In genomic region chr6:109690373-109690739, GRCh38 we compare ENCODE assay signal across 8 cellular contexts. TPM values are rescaled to one million over a fixed set of nuclear protein-coding genes. Genes with fewer than 3 reads are reported as not detected.
A peak's percentile ranks its signal among the peaks of the same experiment; 100 is the strongest.
DNase-seq lines count a peak whose midpoint lies in the region; ATAC-seq and TF ChIP-seq lines count a peak whose summit lies in the region.

No MANE protein-coding gene starts in this region.

- peaks cover 0 to 43% of the 10 kb centered on the region in 2 donors for H3K4me1 ChIP-seq in left lung

- intact Hi-C loops in left lung (cut with DNase I): no loop called here

- H3K4me3 ChIP-seq in GM08714 (ENCODE audit: low read length) (peak overlapping the region; percentile 98), HFF-Myc (replicated peaks; ENCODE audit: low read depth, low read length) (peak overlapping the region; percentile 87), NB4 (ENCODE audit: low read depth, low read length) (peak overlapping the region; percentile 94), left lung (peak overlapping the region; percentile 78 to 83)

- H3K27me3 ChIP-seq in left lung: no peaks in the 10 kb centered on the region

- TF ChIP-seq POLR2A in NB4 (IDR thresholded peaks at IDR 0.05; ENCODE audit: extremely low read depth, insufficient read length): no peak

- H3K9me3 ChIP-seq in left lung: no peaks in the 10 kb centered on the region

- no peak for TF ChIP-seq CTCF in HFF-Myc (IDR thresholded peaks at IDR 0.05; ENCODE audit: low read depth, low read length, missing control alignments)
- TF ChIP-seq CTCF in NB4 (IDR thresholded peaks at IDR 0.05; ENCODE audit: low read depth, low read length): no peak
- TF ChIP-seq CTCF in left lung (IDR thresholded peaks at IDR 0.05): no peak

- DNase-seq in HFF-Myc (ENCODE audit: extremely low read depth, low read depth) (no peak), NB4 (ENCODE audit: low read depth) (peak; percentile 54), left lung (peak; percentile 73 to 92), cortex of kidney (lab: John Stamatoyannopoulos, UW) (no peak)
- peak; percentile 46 for DNase-seq in central memory CD4-positive, alpha-beta T cell
- DNase-seq in stimulated activated CD4-positive, alpha-beta T cell treated with anti-CD3 and anti-CD28 coated beads, Interleukin-2, amount 100 ng/mL, for 48 hours: peak; percentile 54 to 63

- H3K27ac ChIP-seq in left lung: peak overlapping the region; percentile 89 to 95

- ATAC-seq in activated CD4-positive, CD25-positive, alpha-beta regulatory T cell treated with anti-CD3 and anti-CD28 coated beads, Interleukin-2, amount 50 U/mL, for 24 hours: peak; percentile 24 to 47
- peak; percentile 80 for ATAC-seq in left lung

- no peaks in the 10 kb centered on the region for H3K36me3 ChIP-seq in left lung

RNA-seq across cellular contexts. Expression of gene AK9, which starts 0.6 kb away (rescaled TPM):
- total RNA-seq in left lung: 1 to 10 TPM; 4.6 to 8.0 TPM

RNA-seq across cellular contexts. Expression of gene FIG4, which starts 0.7 kb away (rescaled TPM):
- 10 to 100 TPM; 18.9 to 24.5 TPM for total RNA-seq in left lung

Comparison
In these comparisons a context has a peak if more than half of its experiments do, and no peak if none do; other contexts are left out.
1. DNase-seq: peak in NB4 (single experiment), central memory CD4-positive, alpha-beta T cell (single experiment), left lung (2 of 2) and stimulated activated CD4-positive, alpha-beta T cell treated with anti-CD3 and anti-CD28 coated beads, Interleukin-2, amount 100 ng/mL, for 48 hours (2 of 2); none in HFF-Myc (single experiment) and cortex of kidney (single experiment).
2. Peak in every context shown above with its lines, with median percentiles within 50 percentile points of each other: H3K4me3 ChIP-seq.